20 cellular contexts compared by ENCODE assay signal in genomic region chr14:83120187-83120586, GRCh38.
DNase-seq lines count a peak whose midpoint lies in the region; ATAC-seq and TF ChIP-seq lines count a peak whose summit lies in the region.
"Had no signal": no experiment of that assay in that cellular context is flagged by ENCODE, and none has a peak within 500 bp of the region (broad histone marks: within the 10 kb centered on the region; RNA-seq: fewer than 3 reads in every experiment).

No MANE protein-coding gene starts in this region.

- no peaks in the 10 kb centered on the region for H3K9me3 Mint-ChIP-seq in MCF 10A (ENCODE audit: unreplicated experiment)
- peaks cover 13% of the 10 kb centered on the region for H3K9me3 Mint-ChIP-seq in activated naive CD4-positive, alpha-beta T cell treated with anti-CD3 and anti-CD28 coated beads, Interleukin-2, amount 10 ng/mL, durations not matched to agents 7 days and 5 days

- POLR2A ChIA-PET in MCF 10A (lab: Yijun Ruan, JAX): no interaction called here

- no peaks in the 10 kb centered on the region for H3K27me3 ChIP-seq in breast epithelium
- H3K27me3 ChIP-seq: BE2C had no signal

- H3K36me3 Mint-ChIP-seq in MCF 10A (ENCODE audit: insufficient read depth, unreplicated experiment): no peaks in the 10 kb centered on the region
- H3K36me3 Mint-ChIP-seq in activated naive CD4-positive, alpha-beta T cell treated with anti-CD3 and anti-CD28 coated beads, Interleukin-2, amount 10 ng/mL, durations not matched to agents 7 days and 5 days: no peaks in the 10 kb centered on the region

- TF ChIP-seq POLR2A in breast epithelium (IDR thresholded peaks at IDR 0.05): no peak

- no peaks in the 10 kb centered on the region for H3K4me1 ChIP-seq in breast epithelium
- H3K4me1 ChIP-seq: BE2C had no signal

- no peaks in the 10 kb centered on the region for H3K9me3 ChIP-seq in breast epithelium
- H3K9me3 ChIP-seq: BE2C had no signal

- H3K27me3 Mint-ChIP-seq in MCF 10A (ENCODE audit: insufficient read depth, unreplicated experiment): no peaks in the 10 kb centered on the region
- H3K27me3 Mint-ChIP-seq in activated naive CD4-positive, alpha-beta T cell treated with anti-CD3 and anti-CD28 coated beads, Interleukin-2, amount 10 ng/mL, durations not matched to agents 7 days and 5 days: no peaks in the 10 kb centered on the region
- H3K27me3 Mint-ChIP-seq: T-helper 17 cell had no signal

- CTCF ChIA-PET in MCF 10A (lab: Yijun Ruan, JAX): no interaction called here
- CTCF ChIA-PET in activated naive CD4-positive, alpha-beta T cell treated with anti-CD3 and anti-CD28 coated beads, Interleukin-2, amount 10 ng/mL, durations not matched to agents 7 days and 5 days (lab: Charles Lee): no interaction called here

- no peak overlapping the region for H3K4me3 ChIP-seq in breast epithelium
- H3K4me3 ChIP-seq: K562 had no signal

- BruUV-seq in MCF 10A (replicated peaks; lab: Mats Ljungman, UMichigan): no TSS peak

- no peak overlapping the region for H3K27ac Mint-ChIP-seq in MCF 10A (ENCODE audit: low read depth, unreplicated experiment)
- no peak overlapping the region for H3K27ac Mint-ChIP-seq in activated naive CD4-positive, alpha-beta T cell treated with anti-CD3 and anti-CD28 coated beads, Interleukin-2, amount 10 ng/mL, durations not matched to agents 7 days and 5 days
- H3K27ac Mint-ChIP-seq: T-helper 17 cell had no signal

- H3K4me1 Mint-ChIP-seq in MCF 10A (ENCODE audit: insufficient read depth, unreplicated experiment): no peaks in the 10 kb centered on the region
- no peaks in the 10 kb centered on the region for H3K4me1 Mint-ChIP-seq in activated naive CD4-positive, alpha-beta T cell treated with anti-CD3 and anti-CD28 coated beads, Interleukin-2, amount 10 ng/mL, durations not matched to agents 7 days and 5 days
- H3K4me1 Mint-ChIP-seq: T-helper 17 cell had no signal

- H3K4me3 Mint-ChIP-seq in MCF 10A (ENCODE audit: unreplicated experiment): no peak overlapping the region
- H3K4me3 Mint-ChIP-seq in activated naive CD4-positive, alpha-beta T cell treated with anti-CD3 and anti-CD28 coated beads, Interleukin-2, amount 10 ng/mL, durations not matched to agents 7 days and 5 days: no peak overlapping the region
- H3K4me3 Mint-ChIP-seq: T-helper 17 cell had no signal

- no peak for TF ChIP-seq CTCF in MCF 10A (IDR thresholded peaks at IDR 0.05; ENCODE audit: unreplicated experiment)
- TF ChIP-seq CTCF in breast epithelium (IDR thresholded peaks at IDR 0.05): no peak

- DNase-seq in MCF 10A (ENCODE audit: unreplicated experiment) (peak; percentile 17), breast epithelium (ENCODE audit: low spot score in 2 of 2) (no peak), NCI-H69 (lab: John Stamatoyannopoulos, UW) (peak; percentile 35), epithelial cell of prostate (ENCODE audit: low read depth, low spot score) (peak; percentile 3), SIG-M5 treated with dmso at 0.1 percent for 504 hours (lab: John Stamatoyannopoulos, UW; ENCODE audit: unreplicated experiment) (no peak)
- no peak for DNase-seq in activated naive CD4-positive, alpha-beta T cell treated with anti-CD3 and anti-CD28 coated beads, Interleukin-2, amount 10 ng/mL, durations not matched to agents 7 days and 5 days
- DNase-seq: BE2C, DMS79, MM.1S, NCI-H1105, NCI-H146, NCI-H2029, NCI-H524, OCI-M1, Right ventricle myocardium superior, SW 1271, T-helper 17 cell had no signal

- H3K27ac ChIP-seq in breast epithelium (no peak overlapping the region), epithelial cell of prostate (no peak overlapping the region)

- no peaks in the 10 kb centered on the region for H3K36me3 ChIP-seq in breast epithelium
- H3K36me3 ChIP-seq: BE2C had no signal

- intact Hi-C loops in MCF 10A (cut with micrococcal nuclease): no loop called here
- intact Hi-C loops in breast epithelium (cut with DNase I; ENCODE audit: low total_unique reads): no loop called here

- ATAC-seq in GM18517 (IDR thresholded peaks at IDR 0.05; ENCODE audit: unreplicated experiment): no peak
- ATAC-seq: HCT116, K562, T-helper 17 cell had no signal

Comparison
In these comparisons a context has a peak if more than half of its experiments do, and no peak if none do; other contexts are left out.
1. DNase-seq: peak in MCF 10A (single experiment), NCI-H69 (single experiment) and epithelial cell of prostate (single experiment); none in breast epithelium (0 of 2), activated naive CD4-positive, alpha-beta T cell treated with anti-CD3 and anti-CD28 coated beads, Interleukin-2, amount 10 ng/mL, durations not matched to agents 7 days and 5 days (single experiment) and SIG-M5 treated with dmso at 0.1 percent for 504 hours (single experiment).